ENCODE assay signal across 3 cellular contexts in the genomic region with DNA sequence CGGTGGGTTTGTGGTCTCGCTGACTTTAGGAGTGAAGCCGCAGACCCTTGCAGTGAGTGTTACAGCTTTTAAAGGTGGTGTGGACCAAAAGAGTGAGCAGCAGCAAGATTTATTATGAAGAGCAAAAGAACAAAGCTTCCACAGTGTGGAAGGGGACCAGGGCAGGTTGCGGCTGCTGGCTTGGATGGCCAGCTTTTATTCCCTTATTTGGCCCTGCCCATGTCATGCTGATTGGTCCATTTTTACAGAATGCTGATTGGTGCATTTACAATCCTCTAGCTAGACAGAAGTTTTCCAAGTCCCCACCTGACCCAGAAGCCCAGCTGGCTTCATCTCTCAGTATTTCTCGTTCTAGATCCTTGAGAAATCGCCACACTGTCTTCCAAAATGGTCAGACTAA. TPM values are rescaled to one million over a fixed set of nuclear protein-coding genes. Genes with fewer than 3 reads are reported as not detected.
"Had no signal": no experiment of that assay in that cellular context is flagged by ENCODE, and none has a peak within 500 bp of the region (broad histone marks: within the 10 kb centered on the region; RNA-seq: fewer than 3 reads in every experiment).

No MANE protein-coding gene starts in this region.

RNA-seq across cellular contexts. Expression of gene CECR2, which starts 58.3 kb away (rescaled TPM):
- total RNA-seq: activated CD4-positive, alpha-beta memory T cell treated with anti-CD3 and anti-CD28 coated beads for 36 hours; activated CD8-positive, alpha-beta memory T cell treated with anti-CD3 and anti-CD28 coated beads for 36 hours; activated CD8-positive, alpha-beta T cell treated with anti-CD3 and anti-CD28 coated beads, Interleukin-2, amount 10 ng/mL, durations not matched to agents 7 days and 5 days had no signal
